In the genomic region with DNA sequence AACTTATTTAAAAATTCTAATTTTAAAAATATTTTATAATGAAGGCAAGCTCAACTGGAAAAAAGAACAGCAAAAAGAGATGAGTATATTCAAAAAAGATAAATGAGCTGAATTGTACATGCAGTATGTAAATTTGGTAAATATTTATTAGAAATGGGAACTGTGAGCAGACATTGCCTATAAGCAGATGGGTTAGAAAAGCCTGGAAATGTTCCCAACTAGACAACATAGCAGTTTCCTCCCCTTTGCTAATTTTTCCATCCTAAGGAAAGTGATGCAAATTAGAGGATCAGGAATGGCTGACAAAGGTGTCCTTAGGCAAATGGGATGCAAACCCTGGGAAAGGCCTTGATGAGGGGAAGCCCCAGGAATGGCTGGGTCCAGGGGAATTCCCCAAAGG, we compare ENCODE assay signal across 17 cellular contexts. TPM values are rescaled to one million over a fixed set of nuclear protein-coding genes. Genes with fewer than 3 reads are reported as not detected.
A peak's percentile ranks its signal among the peaks of the same experiment; 100 is the strongest.
DNase-seq lines count a peak whose midpoint lies in the region; TF ChIP-seq lines count a peak whose summit lies in the region.
"Had no signal": no experiment of that assay in that cellular context is flagged by ENCODE, and none has a peak within 500 bp of the region (broad histone marks: within the 10 kb centered on the region; RNA-seq: fewer than 3 reads in every experiment).

No MANE protein-coding gene starts in this region.

- no peak for TF ChIP-seq CTCF in OCI-LY3 (IDR thresholded peaks at IDR 0.05; ENCODE audit: low read depth, low read length)

- peaks cover 0 to 8% (median 0%) of the 10 kb centered on the region in 11 experiments; a peak in 3 of 22 replicates for H3K27me3 ChIP-seq in BLaER1 treated with 17β-estradiol and CSF1 and Interleukin-3, amounts not matched to agents 10 nM and 100 nM
- no peaks in the 10 kb centered on the region for H3K27me3 ChIP-seq in OCI-LY3 (ENCODE audit: low read depth, low read length)
- H3K27me3 ChIP-seq: BLaER1 had no signal

- peak; percentile 31 for DNase-seq in NCI-H1048 (lab: John Stamatoyannopoulos, UW)
- DNase-seq in glomerular visceral epithelial cell (ENCODE audit: extremely low spot score), result peak; percentile 40
- DNase-seq in SK-N-DZ (ENCODE audit: low spot score), result no peak
- no peak for DNase-seq in activated T-cell treated with anti-CD3 and anti-CD28 coated beads, Interleukin-2, amount 50 U/mL, for 48 hours
- DNase-seq in activated effector memory CD4-positive, alpha-beta T cell treated with anti-CD3 and anti-CD28 coated beads, Interleukin-2, amount 50 U/mL, for 16 hours, result no peak
- no peak for DNase-seq in NCI-H2107 treated with DMSO at 0.1 percent for 48 hours (lab: John Stamatoyannopoulos, UW; ENCODE audit: unreplicated experiment)
- DNase-seq: CD4-positive, alpha-beta T cell; CD8-positive, alpha-beta memory T cell; DMS 273 treated with DMSO at 0.1 percent for 48 hours; DMS53; DMS79 treated with DMSO at 0.1 percent for 48 hours; GM23248; H9 had no signal

- no peaks in the 10 kb centered on the region for H3K79me2 ChIP-seq in OCI-LY3 (ENCODE audit: low read length)

- H3K27ac ChIP-seq in BLaER1 treated with 17β-estradiol and CSF1 and Interleukin-3, amounts not matched to agents 10 nM and 100 nM, result no peak overlapping the region
- no peak overlapping the region for H3K27ac ChIP-seq in OCI-LY3 (ENCODE audit: low read length)
- H3K27ac ChIP-seq: 22Rv1, BLaER1, GM23248 had no signal

- H3K4me3 ChIP-seq in BLaER1 treated with 17β-estradiol and CSF1 and Interleukin-3, amounts not matched to agents 10 nM and 100 nM, result no peak overlapping the region
- no peak overlapping the region for H3K4me3 ChIP-seq in OCI-LY3 (ENCODE audit: low read length)
- H3K4me3 ChIP-seq: BLaER1, GM23248 had no signal

- peaks cover 55 to 89% (median 70%) of the 10 kb centered on the region in 10 experiments for H3K4me1 ChIP-seq in BLaER1 treated with 17β-estradiol and CSF1 and Interleukin-3, amounts not matched to agents 10 nM and 100 nM
- H3K4me1 ChIP-seq in OCI-LY3 (ENCODE audit: low read length), result peaks cover 52% of the 10 kb centered on the region

- no peak overlapping the region for H3K9ac ChIP-seq in BLaER1 treated with 17β-estradiol and CSF1 and Interleukin-3, amounts not matched to agents 10 nM and 100 nM
- H3K9ac ChIP-seq in OCI-LY3 (ENCODE audit: low read length), result no peak overlapping the region
- H3K9ac ChIP-seq: BLaER1, GM23248 had no signal

- no peak overlapping the region for H2AFZ ChIP-seq in OCI-LY3 (ENCODE audit: low read depth, low read length)
- H2AFZ ChIP-seq: GM23248 had no signal

- peak overlapping the region in 9 of 11 experiments; percentile 17 to 87 (median 75); a peak in 12 of 22 replicates for H3K4me2 ChIP-seq in BLaER1 treated with 17β-estradiol and CSF1 and Interleukin-3, amounts not matched to agents 10 nM and 100 nM
- H3K4me2 ChIP-seq in OCI-LY3 (ENCODE audit: low read length), result peak overlapping the region; percentile 21; the same call in 1 of the 2 replicates

- H3K9me3 ChIP-seq in BLaER1 treated with 17β-estradiol and CSF1 and Interleukin-3, amounts not matched to agents 10 nM and 100 nM (replicated peaks in 1 of 11), result no peaks in the 10 kb centered on the region
- no peaks in the 10 kb centered on the region for H3K9me3 ChIP-seq in OCI-LY3 (ENCODE audit: insufficient read depth, low read length)
- H3K9me3 ChIP-seq: BLaER1 had no signal

- H3K36me3 ChIP-seq in BLaER1 treated with 17β-estradiol and CSF1 and Interleukin-3, amounts not matched to agents 10 nM and 100 nM, result no peaks in the 10 kb centered on the region
- H3K36me3 ChIP-seq in OCI-LY3 (replicated peaks; ENCODE audit: low read depth, low read length), result no peaks in the 10 kb centered on the region
- H3K36me3 ChIP-seq: BLaER1 had no signal

- H4K20me1 ChIP-seq in BLaER1 treated with 17β-estradiol and CSF1 and Interleukin-3, amounts not matched to agents 10 nM and 100 nM, result peaks cover 0 to 41% (median 21%) of the 10 kb centered on the region in 11 experiments; a peak in 11 of 22 replicates
- H4K20me1 ChIP-seq in OCI-LY3 (ENCODE audit: insufficient read depth, low read length), result no peaks in the 10 kb centered on the region

RNA-seq across cellular contexts. Expression of gene TP53I11, which starts 37.2 kb away (rescaled TPM):
- polyA plus RNA-seq in SK-N-DZ (2014; cell fraction: cytosol; rRNA removed), result 16.0 and 23.6 TPM in 2 replicates
- 26.8 and 36.3 TPM in 2 replicates for polyA plus RNA-seq in SK-N-DZ (2014; cell fraction: nucleus; rRNA removed)

Comparison
In these comparisons a context has a peak if more than half of its experiments do, and no peak if none do; other contexts are left out.
1. DNase-seq: peak in NCI-H1048 (single experiment) and glomerular visceral epithelial cell (single experiment); none in SK-N-DZ (single experiment), activated T-cell treated with anti-CD3 and anti-CD28 coated beads, Interleukin-2, amount 50 U/mL, for 48 hours (0 of 2), activated effector memory CD4-positive, alpha-beta T cell treated with anti-CD3 and anti-CD28 coated beads, Interleukin-2, amount 50 U/mL, for 16 hours (single experiment) and NCI-H2107 treated with DMSO at 0.1 percent for 48 hours (single experiment).